8 cellular contexts compared by ENCODE assay signal in the genomic region with DNA sequence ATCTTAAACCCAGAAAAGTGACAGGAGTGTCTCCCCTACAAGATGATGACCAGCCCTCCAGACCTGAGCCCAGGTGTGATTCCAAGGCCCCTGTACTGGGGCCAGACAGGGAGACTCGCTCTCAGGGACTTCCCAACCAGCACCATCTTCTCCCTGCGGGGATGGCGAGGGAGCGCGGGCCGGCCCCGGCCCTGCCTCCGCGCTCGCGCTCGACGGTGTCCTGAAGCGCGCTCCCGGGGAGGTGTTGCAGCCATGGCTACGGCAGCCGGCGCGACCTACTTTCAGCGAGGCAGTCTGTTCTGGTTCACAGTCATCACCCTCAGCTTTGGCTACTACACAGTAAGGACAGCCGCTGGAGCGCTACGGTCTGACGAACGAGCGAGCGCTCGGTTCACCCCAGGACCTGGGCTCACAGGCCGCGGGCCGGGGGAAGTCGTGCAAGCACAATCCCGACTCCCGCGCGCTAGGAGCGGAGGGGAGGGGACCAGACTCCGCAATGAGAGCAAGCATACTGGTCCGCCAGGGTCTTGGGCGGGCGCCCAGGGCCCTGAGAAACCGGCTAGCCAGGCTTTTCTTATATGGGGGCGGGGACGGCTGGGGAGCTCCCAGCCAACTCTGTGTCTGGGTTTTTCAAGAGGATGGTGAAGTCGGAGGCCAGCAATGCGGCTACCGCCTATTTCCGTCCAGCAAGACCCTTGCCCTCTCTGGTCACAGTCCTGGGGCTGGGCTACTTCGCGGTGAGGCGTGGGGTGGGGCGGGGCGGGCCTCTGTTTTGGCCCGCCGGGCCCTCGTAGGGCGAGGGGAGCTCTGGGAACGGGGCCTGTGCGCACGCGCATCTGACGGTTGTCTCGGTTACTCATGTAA. TPM values are rescaled to one million over a fixed set of nuclear protein-coding genes. Genes with fewer than 3 reads are reported as not detected.
DNase-seq lines count a peak whose midpoint lies in the region; ATAC-seq and TF ChIP-seq lines count a peak whose summit lies in the region.

A gene with protein sequence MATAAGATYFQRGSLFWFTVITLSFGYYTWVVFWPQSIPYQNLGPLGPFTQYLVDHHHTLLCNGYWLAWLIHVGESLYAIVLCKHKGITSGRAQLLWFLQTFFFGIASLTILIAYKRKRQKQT (plus strand): TSS at position 218 of the 864 bp plus-strand sequence. CDS start 35 bp downstream, at position 253.

- peak within 1 kb of the TSS; percentile 95 for H3K4me3 Mint-ChIP-seq in progenitor cell of endocrine pancreas (ENCODE audit: low read depth)

- DNase-seq in GM13976 (ENCODE audit: low spot score) (peak; percentile 94), NCI-H1417 (lab: John Stamatoyannopoulos, UW) (peak; percentile 76 to 92 (median 91)), amniotic epithelial cell (ENCODE audit: low read depth) (peak; percentile 81), left cardiac atrium (peak; percentile 96), progenitor cell of endocrine pancreas (ENCODE audit: low spot score, unreplicated experiment) (peak; percentile 74), upper lobe of right lung (peak; percentile 98)

- H3K27me3 ChIP-seq in upper lobe of right lung = no peaks in the 10 kb centered on the region

- no peaks in the 10 kb centered on the region for H3K9me3 Mint-ChIP-seq in progenitor cell of endocrine pancreas (ENCODE audit: low read depth)

- intact Hi-C loops in T-helper 1 cell treated with Interleukin-12 subunit alpha and Interleukin-12 subunit beta and Interleukin-4 antibody, amounts not matched to agents 30 ng/mL and 1 ng/mL, for 36 hours (cut with micrococcal nuclease) = loop anchor here (1.0 to 5.0 kb wide), 7 partner anchors 109 to 730 kb away; a partner anchor contains a TSS
- intact Hi-C loops in left cardiac atrium (cut with DNase I) (loop anchor here in 1 of 2 donors (5.0 kb wide), 1 partner anchor 64 kb away; no protein-coding TSS in a partner anchor), upper lobe of right lung (cut with DNase I) (no loop called here)

- in situ Hi-C loops in GM13976 (cut with MboI; ENCODE audit: low sequenced_read_pairs, unreplicated experiment) = no loop called here

- H3K27me3 Mint-ChIP-seq in progenitor cell of endocrine pancreas = no peaks in the 10 kb centered on the region

- H3K4me3 ChIP-seq in upper lobe of right lung = peak within 1 kb of the TSS; percentile 94

- ATAC-seq in HG02763 (IDR thresholded peaks at IDR 0.05; ENCODE audit: unreplicated experiment) = peak; percentile 85
- ATAC-seq in left cardiac atrium = peak; percentile 96 to 98
- ATAC-seq in upper lobe of right lung = peak; percentile 95

- H3K36me3 ChIP-seq in upper lobe of right lung = peaks cover 6% of the 10 kb centered on the region

- peak within 1 kb of the TSS; percentile 97 for H3K27ac Mint-ChIP-seq in progenitor cell of endocrine pancreas

- TF ChIP-seq CTCF in GM13976 (IDR thresholded peaks at IDR 0.05; ENCODE audit: borderline replicate concordance, control extremely low read depth, extremely low read depth, insufficient read depth, missing control alignments) (no peak), progenitor cell of endocrine pancreas (IDR thresholded peaks at IDR 0.05; ENCODE audit: unreplicated experiment) (no peak), upper lobe of right lung (IDR thresholded peaks at IDR 0.05) (no peak)

- peak within 1 kb of the TSS; percentile 100 for H3K27ac ChIP-seq in upper lobe of right lung

- peaks cover 10% of the 10 kb centered on the region for H3K4me1 Mint-ChIP-seq in progenitor cell of endocrine pancreas (ENCODE audit: low read depth)

- peaks cover 5% of the 10 kb centered on the region for H3K4me1 ChIP-seq in upper lobe of right lung

- H3K36me3 Mint-ChIP-seq in progenitor cell of endocrine pancreas (ENCODE audit: insufficient read depth) = peaks cover 3% of the 10 kb centered on the region

- H3K9me3 ChIP-seq in upper lobe of right lung = no peaks in the 10 kb centered on the region

RNA-seq across cellular contexts. Expression of the gene that starts here (rescaled TPM):
- total RNA-seq in T-helper 1 cell treated with Interleukin-12 subunit alpha and Interleukin-12 subunit beta and Interleukin-4 antibody, amounts not matched to agents 30 ng/mL and 1 ng/mL, for 36 hours = 17.2 and 17.4 TPM in 2 replicates
- 10 to 100 TPM in 1 of 2 donors, 1 to 10 TPM in 1; 5.4 to 12.3 TPM for total RNA-seq in left cardiac atrium
- total RNA-seq in progenitor cell of endocrine pancreas = 34.7 and 34.8 TPM in 2 replicates
- total RNA-seq in upper lobe of right lung = 17.6 TPM

Comparison
In these comparisons a context has a peak if more than half of its experiments do, and no peak if none do; other contexts are left out.
1. Peak in every context shown above with its lines: DNase-seq, ATAC-seq, H3K4me3 ChIP-seq and H3K27ac ChIP-seq.